9 cellular contexts compared by ENCODE assay signal in genomic region chr9:72473474-72474241, GRCh38. TPM values are rescaled to one million over a fixed set of nuclear protein-coding genes. Genes with fewer than 3 reads are reported as not detected.
DNase-seq lines count a peak whose midpoint lies in the region; ATAC-seq and TF ChIP-seq lines count a peak whose summit lies in the region.
"Had no signal": no experiment of that assay in that cellular context is flagged by ENCODE, and none has a peak within 500 bp of the region (broad histone marks: within the 10 kb centered on the region; RNA-seq: fewer than 3 reads in every experiment).

No MANE protein-coding gene starts in this region.

- DNase-seq in brain microvascular endothelial cell (no peak), midbrain (lab: John Stamatoyannopoulos, UW) (no peak), NAMALWA (ENCODE audit: low spot score) (no peak), aorta (no peak), left ventricle myocardium superior (no peak)

- no peak overlapping the region for H2AFZ ChIP-seq in ACC112 (ENCODE audit: low read length, unreplicated experiment)

- intact Hi-C loops in aorta (cut with DNase I) = no loop called here
- intact Hi-C loops in left ventricle myocardium superior (cut with micrococcal nuclease) = no loop called here

- H3K4me1 ChIP-seq in ACC112 (ENCODE audit: control insufficient read depth, insufficient read depth, low read length, unreplicated experiment) (peaks cover 35% of the 10 kb centered on the region), aorta (ENCODE audit: control insufficient read depth in 1 of 2, insufficient read depth in 2 of 2, low read length in 2 of 2) (no peaks in the 10 kb centered on the region)

- no peak for TF ChIP-seq CTCF in brain microvascular endothelial cell (IDR thresholded peaks at IDR 0.05; ENCODE audit: low read depth, low read length, missing control alignments)

- H3K9me3 ChIP-seq in aorta (ENCODE audit: control insufficient read depth, low read length) = no peaks in the 10 kb centered on the region

- in situ Hi-C loops in brain microvascular endothelial cell (cut with HindIII; ENCODE audit: low pct_ligation_motif_present, low sequenced_read_pairs) = no loop called here

- H3K27me3 ChIP-seq in ACC112 (ENCODE audit: insufficient read depth, low read length) = no peaks in the 10 kb centered on the region
- H3K27me3 ChIP-seq in brain microvascular endothelial cell (replicated peaks) = no peaks in the 10 kb centered on the region
- H3K27me3 ChIP-seq in aorta (ENCODE audit: control insufficient read depth in 1 of 2, insufficient read depth in 2 of 2, low read length in 1 of 2) = no peaks in the 10 kb centered on the region

- H3K27ac ChIP-seq in ACC112 (ENCODE audit: low read depth, low read length) (peak overlapping the region; percentile 27; the same call in 1 of the 2 replicates), brain microvascular endothelial cell (peak overlapping the region; percentile 70), aorta (ENCODE audit: low read depth in 1 of 2, low read length in 2 of 2) (no peak overlapping the region)

- no peaks in the 10 kb centered on the region for H3K79me2 ChIP-seq in ACC112 (ENCODE audit: control insufficient read depth, insufficient read depth, low read length, unreplicated experiment)

- H3K36me3 ChIP-seq in ACC112 (ENCODE audit: insufficient read depth, low read length) = no peaks in the 10 kb centered on the region
- H3K36me3 ChIP-seq in brain microvascular endothelial cell (replicated peaks) = no peaks in the 10 kb centered on the region
- no peaks in the 10 kb centered on the region for H3K36me3 ChIP-seq in aorta (ENCODE audit: control insufficient read depth in 1 of 2, insufficient read depth in 2 of 2, low read length in 1 of 2)

- ATAC-seq in GM19043 (IDR thresholded peaks at IDR 0.05; ENCODE audit: low read depth, unreplicated experiment) (peak; percentile 72), HG03066 (IDR thresholded peaks at IDR 0.05; ENCODE audit: low read depth, unreplicated experiment) (peak; percentile 75), aorta (ENCODE audit: low FRiP score) (no peak), left ventricle myocardium superior (no peak)

- H3K4me3 ChIP-seq in ACC112 (ENCODE audit: low read depth, low read length) = no peak overlapping the region
- no peak overlapping the region for H3K4me3 ChIP-seq in brain microvascular endothelial cell (ENCODE audit: low read depth, low read length)
- H3K4me3 ChIP-seq in aorta (ENCODE audit: low read length in 2 of 2) = no peak overlapping the region

RNA-seq across cellular contexts. Expression of gene TMC1, which starts 47.8 kb away (rescaled TPM):
- total RNA-seq in aorta (1 to 10 TPM in 1 of 2 donors, under 1 TPM in 1; 0.62 to 2.9 TPM), left ventricle myocardium superior (not detected)
- not detected for polyA plus RNA-seq in aorta
- total RNA-seq: T-helper 2 cell treated with Interferon-gamma antibody and Interleukin-4, amounts not matched to agents 100 ng/mL and 5 ng/mL, for 36 hours had no signal

Comparison
In these comparisons a context has a peak if more than half of its experiments do, and no peak if none do; other contexts are left out.
1. H3K27ac ChIP-seq: peak in ACC112 (single experiment) and brain microvascular endothelial cell (single experiment); none in aorta (0 of 2).
2. ATAC-seq: peak in GM19043 (single experiment) and HG03066 (single experiment); none in aorta (single experiment) and left ventricle myocardium superior (single experiment).